In genomic region chr10:132516771-132517725, GRCh38 we compare ENCODE assay signal across 8 cellular contexts. TPM values are rescaled to one million over a fixed set of nuclear protein-coding genes. Genes with fewer than 3 reads are reported as not detected.
DNase-seq lines count a peak whose midpoint lies in the region; ATAC-seq, FAIRE-seq and TF ChIP-seq lines count a peak whose summit lies in the region.

No MANE protein-coding gene starts in this region.

- intact Hi-C loops in lower lobe of right lung (cut with DNase I) = no loop called here

- peak; percentile 91 for ATAC-seq in lower lobe of right lung
- ATAC-seq in GM18907 (IDR thresholded peaks at IDR 0.05; ENCODE audit: unreplicated experiment) = no peak

- H3K9me3 Mint-ChIP-seq in type B pancreatic cell = no peaks in the 10 kb centered on the region

- H3K36me3 Mint-ChIP-seq in type B pancreatic cell = no peaks in the 10 kb centered on the region

- peak overlapping the region; percentile 85 for H3K27ac ChIP-seq in lower lobe of right lung

- peak overlapping the region; percentile 11 for H3K4me3 Mint-ChIP-seq in type B pancreatic cell

- FAIRE-seq in endometrium (lab: Jason Lieb, UNC) = peak; percentile 88
- FAIRE-seq in GM19239 (lab: Jason Lieb, UNC) = no peak

- peak overlapping the region; percentile 74 for H3K27ac Mint-ChIP-seq in type B pancreatic cell

- H3K4me1 Mint-ChIP-seq in type B pancreatic cell (ENCODE audit: unreplicated experiment) = peaks cover 34% of the 10 kb centered on the region

- peaks cover 5% of the 10 kb centered on the region for H3K27me3 Mint-ChIP-seq in type B pancreatic cell

- no peaks in the 10 kb centered on the region for H3K27me3 ChIP-seq in lower lobe of right lung (ENCODE audit: low read depth)

- no peaks in the 10 kb centered on the region for H3K9me3 ChIP-seq in lower lobe of right lung

- peak overlapping the region; percentile 27 for H3K4me3 ChIP-seq in lower lobe of right lung

- DNase-seq in DMS53 treated with DMSO at 0.1 percent for 48 hours (lab: John Stamatoyannopoulos, UW; ENCODE audit: unreplicated experiment) = peak; percentile 55
- DNase-seq in NOMO-1 (lab: John Stamatoyannopoulos, UW; ENCODE audit: unreplicated experiment in 2 of 2) = peak; percentile 63 to 76
- DNase-seq in lower lobe of right lung = peak; percentile 88
- DNase-seq in type B pancreatic cell (ENCODE audit: extremely low spot score, unreplicated experiment) = no peak
- no peak for DNase-seq in GM19239 (ENCODE audit: insufficient read length, low spot score)
- DNase-seq in NCI-H2171 treated with DMSO at 0.1 percent for 48 hours (lab: John Stamatoyannopoulos, UW) = no peak

- no peaks in the 10 kb centered on the region for H3K36me3 ChIP-seq in lower lobe of right lung

- H3K4me1 ChIP-seq in lower lobe of right lung = peaks cover 70% of the 10 kb centered on the region

- no peak for TF ChIP-seq CTCF in lower lobe of right lung (IDR thresholded peaks at IDR 0.05)
- TF ChIP-seq CTCF in type B pancreatic cell (conservative IDR thresholded peaks at IDR 0.05) = no peak

RNA-seq across cellular contexts. Expression of gene INPP5A, which starts 20.5 kb away (rescaled TPM):
- total RNA-seq in lower lobe of right lung = 34.1 TPM
- 26.2 and 26.6 TPM in 2 replicates for total RNA-seq in type B pancreatic cell (ENCODE audit: low replicate concordance)

Comparison
In these comparisons a context has a peak if more than half of its experiments do, and no peak if none do; other contexts are left out.
1. DNase-seq: peak in DMS53 treated with DMSO at 0.1 percent for 48 hours (single experiment), NOMO-1 (2 of 2) and lower lobe of right lung (single experiment); none in type B pancreatic cell (single experiment), GM19239 (single experiment) and NCI-H2171 treated with DMSO at 0.1 percent for 48 hours (single experiment).